In genomic region chr11:72832301-72833082, GRCh38 we compare ENCODE assay signal across 10 cellular contexts. TPM values are rescaled to one million over a fixed set of nuclear protein-coding genes. Genes with fewer than 3 reads are reported as not detected.
DNase-seq lines count a peak whose midpoint lies in the region; ATAC-seq and TF ChIP-seq lines count a peak whose summit lies in the region.
"Had no signal": no experiment of that assay in that cellular context is flagged by ENCODE, and none has a peak within 500 bp of the region (broad histone marks: within the 10 kb centered on the region; RNA-seq: fewer than 3 reads in every experiment).

No MANE protein-coding gene starts in this region.

- TF ChIP-seq CTCF in upper lobe of right lung (IDR thresholded peaks at IDR 0.05) (no peak), BE2C (IDR thresholded peaks at IDR 0.05; ENCODE audit: low read depth, low read length) (no peak)

- H3K4me1 Mint-ChIP-seq in activated naive CD4-positive, alpha-beta T cell treated with anti-CD3 and anti-CD28 coated beads, Interleukin-2, amount 50 U/mL, for 24 hours: peaks cover 17% of the 10 kb centered on the region
- peaks cover 65% of the 10 kb centered on the region for H3K4me1 Mint-ChIP-seq in dendritic cell treated with granulocyte-macrophage colony-stimulating factor and Interleukin-4, amounts not matched to agents 40 ng/mL and 50 ng/mL, for 4 days (ENCODE audit: low read depth)
- peaks cover 7 to 18% (median 12%) of the 10 kb centered on the region in 4 donors for H3K4me1 Mint-ChIP-seq in naive thymus-derived CD8-positive, alpha-beta T cell

- DNase-seq in activated naive CD4-positive, alpha-beta T cell (lab: John Stamatoyannopoulos, UW): no peak
- DNase-seq in naive thymus-derived CD8-positive, alpha-beta T cell: no peak
- DNase-seq in upper lobe of right lung (no peak), NCI-H2029 (lab: John Stamatoyannopoulos, UW) (no peak), BE2C (no peak)
- DNase-seq: NCI-H345, WERI-Rb-1 had no signal

- peak overlapping the region; percentile 82 for H3K27ac Mint-ChIP-seq in activated naive CD4-positive, alpha-beta T cell treated with anti-CD3 and anti-CD28 coated beads, Interleukin-2, amount 50 U/mL, for 24 hours
- H3K27ac Mint-ChIP-seq in dendritic cell treated with granulocyte-macrophage colony-stimulating factor and Interleukin-4, amounts not matched to agents 40 ng/mL and 50 ng/mL, for 4 days: peak overlapping the region; percentile 15
- peak overlapping the region; percentile 43 to 88 (median 82) for H3K27ac Mint-ChIP-seq in naive thymus-derived CD8-positive, alpha-beta T cell

- H3K36me3 Mint-ChIP-seq in activated naive CD4-positive, alpha-beta T cell treated with anti-CD3 and anti-CD28 coated beads, Interleukin-2, amount 50 U/mL, for 24 hours: no peaks in the 10 kb centered on the region
- peaks cover 88% of the 10 kb centered on the region for H3K36me3 Mint-ChIP-seq in dendritic cell treated with granulocyte-macrophage colony-stimulating factor and Interleukin-4, amounts not matched to agents 40 ng/mL and 50 ng/mL, for 4 days (ENCODE audit: low read depth)
- peaks cover 0 to 26% (median 2%) of the 10 kb centered on the region in 3 donors for H3K36me3 Mint-ChIP-seq in naive thymus-derived CD8-positive, alpha-beta T cell

- H3K9me3 Mint-ChIP-seq in activated naive CD4-positive, alpha-beta T cell treated with anti-CD3 and anti-CD28 coated beads, Interleukin-2, amount 50 U/mL, for 24 hours: no peaks in the 10 kb centered on the region
- H3K9me3 Mint-ChIP-seq in dendritic cell treated with granulocyte-macrophage colony-stimulating factor and Interleukin-4, amounts not matched to agents 40 ng/mL and 50 ng/mL, for 4 days: no peaks in the 10 kb centered on the region
- no peaks in the 10 kb centered on the region for H3K9me3 Mint-ChIP-seq in naive thymus-derived CD8-positive, alpha-beta T cell

- H3K9me3 ChIP-seq in upper lobe of right lung (no peaks in the 10 kb centered on the region), BE2C (no peaks in the 10 kb centered on the region)

- no peak overlapping the region for H3K4me3 Mint-ChIP-seq in activated naive CD4-positive, alpha-beta T cell treated with anti-CD3 and anti-CD28 coated beads, Interleukin-2, amount 50 U/mL, for 24 hours
- no peak overlapping the region for H3K4me3 Mint-ChIP-seq in dendritic cell treated with granulocyte-macrophage colony-stimulating factor and Interleukin-4, amounts not matched to agents 40 ng/mL and 50 ng/mL, for 4 days
- H3K4me3 Mint-ChIP-seq in naive thymus-derived CD8-positive, alpha-beta T cell: no peak overlapping the region

- H3K27ac ChIP-seq in upper lobe of right lung: peak overlapping the region; percentile 53

- H3K36me3 ChIP-seq in upper lobe of right lung (peaks cover 29% of the 10 kb centered on the region), BE2C (no peaks in the 10 kb centered on the region)

- H3K27me3 Mint-ChIP-seq in activated naive CD4-positive, alpha-beta T cell treated with anti-CD3 and anti-CD28 coated beads, Interleukin-2, amount 50 U/mL, for 24 hours: no peaks in the 10 kb centered on the region
- no peaks in the 10 kb centered on the region for H3K27me3 Mint-ChIP-seq in dendritic cell treated with granulocyte-macrophage colony-stimulating factor and Interleukin-4, amounts not matched to agents 40 ng/mL and 50 ng/mL, for 4 days
- no peaks in the 10 kb centered on the region for H3K27me3 Mint-ChIP-seq in naive thymus-derived CD8-positive, alpha-beta T cell

- ATAC-seq in naive thymus-derived CD8-positive, alpha-beta T cell: no peak
- ATAC-seq in upper lobe of right lung (no peak), GM18907 (IDR thresholded peaks at IDR 0.05; ENCODE audit: unreplicated experiment) (no peak)

- no peak overlapping the region for H3K4me3 ChIP-seq in upper lobe of right lung
- H3K4me3 ChIP-seq in BE2C (ENCODE audit: low read depth, low read length): no peak overlapping the region

- H3K27me3 ChIP-seq in upper lobe of right lung (no peaks in the 10 kb centered on the region), BE2C (no peaks in the 10 kb centered on the region)

- H3K4me1 ChIP-seq in upper lobe of right lung (peaks cover 40% of the 10 kb centered on the region), BE2C (peaks cover 4% of the 10 kb centered on the region)

- intact Hi-C loops in dendritic cell treated with granulocyte-macrophage colony-stimulating factor and Interleukin-4, amounts not matched to agents 40 ng/mL and 50 ng/mL, for 4 days (cut with micrococcal nuclease): loop anchor here (2.0 kb wide), 1 partner anchor 346 kb away; no protein-coding TSS in a partner anchor
- intact Hi-C loops in upper lobe of right lung (cut with DNase I): loop anchor here (5.0 kb wide), 1 partner anchor 350 kb away; no protein-coding TSS in a partner anchor

- POLR2A ChIA-PET in naive thymus-derived CD8-positive, alpha-beta T cell (lab: Charles Lee): interaction anchor here (0.6 to 1.7 kb wide), 4 partner anchors 14 to 345 kb away, joined by 3 to 7 read pairs (median 4); no protein-coding TSS in a partner anchor

RNA-seq across cellular contexts. Expression of gene ATG16L2, which starts 18.3 kb away (rescaled TPM):
- 100 to 1,000 TPM; 156 to 157 TPM for total RNA-seq in naive thymus-derived CD8-positive, alpha-beta T cell
- polyA plus RNA-seq in naive thymus-derived CD8-positive, alpha-beta T cell: 10 to 100 TPM in 2 of 3 donors, 1 to 10 TPM in 1; 9.9 to 12.1 (median 11.6) TPM
- 77.5 TPM for total RNA-seq in upper lobe of right lung
- 11.1 TPM for polyA plus RNA-seq in BE2C (2012; ENCODE audit: insufficient read depth, insufficient read length, low read depth)

RNA-seq across cellular contexts. Expression of gene STARD10, which starts 38.6 kb away (rescaled TPM):
- total RNA-seq in naive thymus-derived CD8-positive, alpha-beta T cell: 10 to 100 TPM; 11.8 to 15.6 TPM
- polyA plus RNA-seq in naive thymus-derived CD8-positive, alpha-beta T cell: 10 to 100 TPM; 13.5 to 16.3 (median 14.9) TPM
- total RNA-seq in upper lobe of right lung: 116 TPM
- 71.9 TPM for polyA plus RNA-seq in BE2C (2012; ENCODE audit: insufficient read depth, insufficient read length, low read depth)

Comparison
In these comparisons a context has a peak if more than half of its experiments do, and no peak if none do; other contexts are left out.
1. H3K27ac Mint-ChIP-seq: peak in every context shown above with its lines; median percentile 82 in activated naive CD4-positive, alpha-beta T cell treated with anti-CD3 and anti-CD28 coated beads, Interleukin-2, amount 50 U/mL, for 24 hours; 82 in naive thymus-derived CD8-positive, alpha-beta T cell; 15 in dendritic cell treated with granulocyte-macrophage colony-stimulating factor and Interleukin-4, amounts not matched to agents 40 ng/mL and 50 ng/mL, for 4 days.